In genomic region chr1:47449702-47450552, GRCh38 we compare ENCODE assay signal across 1 cellular context.
TF ChIP-seq lines count a peak whose summit lies in the region.

No MANE protein-coding gene starts in this region.

TF ChIP-seq in H1, 55 proteins besides CTCF, POLR2A, EP300 and RAD21:
- no peak for TF ChIP-seq ZNF274 (IDR thresholded peaks at IDR 0.05; ENCODE audit: borderline replicate concordance, extremely low read depth, low read length)
- no peak for TF ChIP-seq POLR2AphosphoS5 (IDR thresholded peaks at IDR 0.05; ENCODE audit: low read depth, low read length)
- peak; percentile 50; the same call in 1 of the 2 replicates for TF ChIP-seq SUZ12 (IDR thresholded peaks at IDR 0.05; ENCODE audit: low read length)
- TF ChIP-seq SIRT6 (IDR thresholded peaks at IDR 0.05; ENCODE audit: low read length) = no peak
- peak; percentile 40; the same call in 1 of the 2 replicates for TF ChIP-seq CREB1 (IDR thresholded peaks at IDR 0.05)
- TF ChIP-seq PHF8 (conservative IDR thresholded peaks at IDR 0.05; ENCODE audit: low read depth, low read length) = no peak
- 0 out of 2 replicates have a peak, but pooled peaks have one; percentile 25 for TF ChIP-seq RXRA (IDR thresholded peaks at IDR 0.05; ENCODE audit: insufficient read depth, low read depth, low read length)
- TF ChIP-seq KDM1A (IDR thresholded peaks at IDR 0.05; ENCODE audit: borderline replicate concordance, low read length) = 0 out of 2 replicates have a peak, but pooled peaks have one; percentile 30
- no peak for TF ChIP-seq EGR1 (IDR thresholded peaks at IDR 0.05; ENCODE audit: borderline replicate concordance, low read depth, low read length)
- no peak for TF ChIP-seq SP2 (IDR thresholded peaks at IDR 0.05; ENCODE audit: low read length)
- TF ChIP-seq FOSL1 (IDR thresholded peaks at IDR 0.05; ENCODE audit: insufficient read depth, low read depth, low read length) = no peak
- TF ChIP-seq TBP (IDR thresholded peaks at IDR 0.05; ENCODE audit: low read depth, low read length) = no peak; the same call in 1 of the 2 replicates
- TF ChIP-seq HDAC2 (IDR thresholded peaks at IDR 0.05; ENCODE audit: borderline replicate concordance in 1 of 2, low read depth in 2 of 2, low read length in 2 of 2) = no peak
- TF ChIP-seq RFX5 (IDR thresholded peaks at IDR 0.05; ENCODE audit: borderline replicate concordance, low read depth, low read length) = 0 out of 2 replicates have a peak, but pooled peaks have one; percentile 11
- peak; percentile 41; the same call in 1 of the 2 replicates for TF ChIP-seq TEAD4 (IDR thresholded peaks at IDR 0.05; ENCODE audit: low read depth, low read length)
- peak; percentile 33 for TF ChIP-seq EZH2 (IDR thresholded peaks at IDR 0.05; ENCODE audit: low read depth, low read length, severe bottlenecking)
- TF ChIP-seq HDAC6 (IDR thresholded peaks at IDR 0.05; ENCODE audit: low read depth, low read length) = no peak
- TF ChIP-seq JUN (IDR thresholded peaks at IDR 0.05; ENCODE audit: low read depth, low read length) = no peak
- TF ChIP-seq, protein P1, sequence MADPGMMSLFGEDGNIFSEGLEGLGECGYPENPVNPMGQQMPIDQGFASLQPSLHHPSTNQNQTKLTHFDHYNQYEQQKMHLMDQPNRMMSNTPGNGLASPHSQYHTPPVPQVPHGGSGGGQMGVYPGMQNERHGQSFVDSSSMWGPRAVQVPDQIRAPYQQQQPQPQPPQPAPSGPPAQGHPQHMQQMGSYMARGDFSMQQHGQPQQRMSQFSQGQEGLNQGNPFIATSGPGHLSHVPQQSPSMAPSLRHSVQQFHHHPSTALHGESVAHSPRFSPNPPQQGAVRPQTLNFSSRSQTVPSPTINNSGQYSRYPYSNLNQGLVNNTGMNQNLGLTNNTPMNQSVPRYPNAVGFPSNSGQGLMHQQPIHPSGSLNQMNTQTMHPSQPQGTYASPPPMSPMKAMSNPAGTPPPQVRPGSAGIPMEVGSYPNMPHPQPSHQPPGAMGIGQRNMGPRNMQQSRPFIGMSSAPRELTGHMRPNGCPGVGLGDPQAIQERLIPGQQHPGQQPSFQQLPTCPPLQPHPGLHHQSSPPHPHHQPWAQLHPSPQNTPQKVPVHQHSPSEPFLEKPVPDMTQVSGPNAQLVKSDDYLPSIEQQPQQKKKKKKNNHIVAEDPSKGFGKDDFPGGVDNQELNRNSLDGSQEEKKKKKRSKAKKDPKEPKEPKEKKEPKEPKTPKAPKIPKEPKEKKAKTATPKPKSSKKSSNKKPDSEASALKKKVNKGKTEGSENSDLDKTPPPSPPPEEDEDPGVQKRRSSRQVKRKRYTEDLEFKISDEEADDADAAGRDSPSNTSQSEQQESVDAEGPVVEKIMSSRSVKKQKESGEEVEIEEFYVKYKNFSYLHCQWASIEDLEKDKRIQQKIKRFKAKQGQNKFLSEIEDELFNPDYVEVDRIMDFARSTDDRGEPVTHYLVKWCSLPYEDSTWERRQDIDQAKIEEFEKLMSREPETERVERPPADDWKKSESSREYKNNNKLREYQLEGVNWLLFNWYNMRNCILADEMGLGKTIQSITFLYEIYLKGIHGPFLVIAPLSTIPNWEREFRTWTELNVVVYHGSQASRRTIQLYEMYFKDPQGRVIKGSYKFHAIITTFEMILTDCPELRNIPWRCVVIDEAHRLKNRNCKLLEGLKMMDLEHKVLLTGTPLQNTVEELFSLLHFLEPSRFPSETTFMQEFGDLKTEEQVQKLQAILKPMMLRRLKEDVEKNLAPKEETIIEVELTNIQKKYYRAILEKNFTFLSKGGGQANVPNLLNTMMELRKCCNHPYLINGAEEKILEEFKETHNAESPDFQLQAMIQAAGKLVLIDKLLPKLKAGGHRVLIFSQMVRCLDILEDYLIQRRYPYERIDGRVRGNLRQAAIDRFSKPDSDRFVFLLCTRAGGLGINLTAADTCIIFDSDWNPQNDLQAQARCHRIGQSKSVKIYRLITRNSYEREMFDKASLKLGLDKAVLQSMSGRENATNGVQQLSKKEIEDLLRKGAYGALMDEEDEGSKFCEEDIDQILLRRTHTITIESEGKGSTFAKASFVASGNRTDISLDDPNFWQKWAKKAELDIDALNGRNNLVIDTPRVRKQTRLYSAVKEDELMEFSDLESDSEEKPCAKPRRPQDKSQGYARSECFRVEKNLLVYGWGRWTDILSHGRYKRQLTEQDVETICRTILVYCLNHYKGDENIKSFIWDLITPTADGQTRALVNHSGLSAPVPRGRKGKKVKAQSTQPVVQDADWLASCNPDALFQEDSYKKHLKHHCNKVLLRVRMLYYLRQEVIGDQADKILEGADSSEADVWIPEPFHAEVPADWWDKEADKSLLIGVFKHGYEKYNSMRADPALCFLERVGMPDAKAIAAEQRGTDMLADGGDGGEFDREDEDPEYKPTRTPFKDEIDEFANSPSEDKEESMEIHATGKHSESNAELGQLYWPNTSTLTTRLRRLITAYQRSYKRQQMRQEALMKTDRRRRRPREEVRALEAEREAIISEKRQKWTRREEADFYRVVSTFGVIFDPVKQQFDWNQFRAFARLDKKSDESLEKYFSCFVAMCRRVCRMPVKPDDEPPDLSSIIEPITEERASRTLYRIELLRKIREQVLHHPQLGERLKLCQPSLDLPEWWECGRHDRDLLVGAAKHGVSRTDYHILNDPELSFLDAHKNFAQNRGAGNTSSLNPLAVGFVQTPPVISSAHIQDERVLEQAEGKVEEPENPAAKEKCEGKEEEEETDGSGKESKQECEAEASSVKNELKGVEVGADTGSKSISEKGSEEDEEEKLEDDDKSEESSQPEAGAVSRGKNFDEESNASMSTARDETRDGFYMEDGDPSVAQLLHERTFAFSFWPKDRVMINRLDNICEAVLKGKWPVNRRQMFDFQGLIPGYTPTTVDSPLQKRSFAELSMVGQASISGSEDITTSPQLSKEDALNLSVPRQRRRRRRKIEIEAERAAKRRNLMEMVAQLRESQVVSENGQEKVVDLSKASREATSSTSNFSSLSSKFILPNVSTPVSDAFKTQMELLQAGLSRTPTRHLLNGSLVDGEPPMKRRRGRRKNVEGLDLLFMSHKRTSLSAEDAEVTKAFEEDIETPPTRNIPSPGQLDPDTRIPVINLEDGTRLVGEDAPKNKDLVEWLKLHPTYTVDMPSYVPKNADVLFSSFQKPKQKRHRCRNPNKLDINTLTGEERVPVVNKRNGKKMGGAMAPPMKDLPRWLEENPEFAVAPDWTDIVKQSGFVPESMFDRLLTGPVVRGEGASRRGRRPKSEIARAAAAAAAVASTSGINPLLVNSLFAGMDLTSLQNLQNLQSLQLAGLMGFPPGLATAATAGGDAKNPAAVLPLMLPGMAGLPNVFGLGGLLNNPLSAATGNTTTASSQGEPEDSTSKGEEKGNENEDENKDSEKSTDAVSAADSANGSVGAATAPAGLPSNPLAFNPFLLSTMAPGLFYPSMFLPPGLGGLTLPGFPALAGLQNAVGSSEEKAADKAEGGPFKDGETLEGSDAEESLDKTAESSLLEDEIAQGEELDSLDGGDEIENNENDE (IDR thresholded peaks at IDR 0.05; ENCODE audit: insufficient replicate concordance, low read length) = no peak
